ENCODE assay signal across 1 cellular context in genomic region chr9:92094655-92095054, GRCh38.
A peak's percentile ranks its signal among the peaks of the same experiment; 100 is the strongest.
TF ChIP-seq lines count a peak whose summit lies in the region.

No MANE protein-coding gene starts in this region.

TF ChIP-seq in K562, 482 proteins besides CTCF, POLR2A, EP300 and RAD21 (continued from another document and continues in another):
- no peak for TF ChIP-seq REST (CRISPR knock-in tag; IDR thresholded peaks at IDR 0.05; ENCODE audit: low read depth)
- no peak for TF ChIP-seq TCF7 (IDR thresholded peaks at IDR 0.05; ENCODE audit: borderline replicate concordance)
- no peak for TF ChIP-seq CTBP1 (IDR thresholded peaks at IDR 0.05; ENCODE audit: borderline replicate concordance)
- no peak for TF ChIP-seq NELFE (IDR thresholded peaks at IDR 0.05; ENCODE audit: insufficient read depth, insufficient read length)
- TF ChIP-seq STAT5B (CRISPR knock-in tag; IDR thresholded peaks at IDR 0.05): no peak
- TF ChIP-seq ELK3 (CRISPR knock-in tag; IDR thresholded peaks at IDR 0.05): no peak
- no peak for TF ChIP-seq SREBF1 (IDR thresholded peaks at IDR 0.05; ENCODE audit: borderline replicate concordance, low read depth, low read length)
- no peak for TF ChIP-seq PML (IDR thresholded peaks at IDR 0.05; ENCODE audit: low read length)
- TF ChIP-seq NR3C1 (CRISPR knock-in tag; IDR thresholded peaks at IDR 0.05): no peak
- no peak for TF ChIP-seq SMAD4 (CRISPR knock-in tag; conservative IDR thresholded peaks at IDR 0.05)
- no peak for TF ChIP-seq E2F6 (IDR thresholded peaks at IDR 0.05; ENCODE audit: borderline replicate concordance in 1 of 2, extremely low read depth in 1 of 2, insufficient read depth in 1 of 2, insufficient read length in 1 of 2, low read depth in 1 of 2, low read length in 1 of 2, poor library complexity in 1 of 2, severe bottlenecking in 1 of 2)
- no peak for TF ChIP-seq ESRRB (CRISPR knock-in tag; IDR thresholded peaks at IDR 0.05; ENCODE audit: borderline replicate concordance)
- TF ChIP-seq CHCHD3 (CRISPR knock-in tag; IDR thresholded peaks at IDR 0.05): no peak
- no peak for TF ChIP-seq POLR2AphosphoS2 (IDR thresholded peaks at IDR 0.05; ENCODE audit: low read length)
- no peak for TF ChIP-seq CBFB (CRISPR knock-in tag; IDR thresholded peaks at IDR 0.05)
- no peak for TF ChIP-seq ZNF785 (CRISPR knock-in tag; IDR thresholded peaks at IDR 0.05)
- no peak for TF ChIP-seq TFAM (CRISPR knock-in tag; conservative IDR thresholded peaks at IDR 0.05)
- TF ChIP-seq ZNF75A (CRISPR knock-in tag; IDR thresholded peaks at IDR 0.05): no peak
- no peak for TF ChIP-seq TARDBP (IDR thresholded peaks at IDR 0.05)
- no peak for TF ChIP-seq RAD51 (IDR thresholded peaks at IDR 0.05; ENCODE audit: borderline replicate concordance, low read depth)
- TF ChIP-seq E2F3 (CRISPR knock-in tag; IDR thresholded peaks at IDR 0.05): no peak
- TF ChIP-seq HLTF (IDR thresholded peaks at IDR 0.05): no peak
- no peak for TF ChIP-seq RBM14 (IDR thresholded peaks at IDR 0.05; ENCODE audit: borderline replicate concordance, insufficient read depth, low read depth, low read length)
- TF ChIP-seq PPARD (CRISPR knock-in tag; IDR thresholded peaks at IDR 0.05): no peak
- TF ChIP-seq MBD1 (CRISPR knock-in tag; IDR thresholded peaks at IDR 0.05): no peak
- no peak for TF ChIP-seq SFPQ (IDR thresholded peaks at IDR 0.05; ENCODE audit: low read depth, low read length)
- no peak for TF ChIP-seq CEBPG (CRISPR knock-in tag; IDR thresholded peaks at IDR 0.05)
- no peak for TF ChIP-seq CEBPG (tag; conservative IDR thresholded peaks at IDR 0.05 in 1 of 2, IDR thresholded peaks at IDR 0.05 in 1 of 2)
- TF ChIP-seq ZNF12 (CRISPR knock-in tag; IDR thresholded peaks at IDR 0.05): no peak
- no peak for TF ChIP-seq ZNF124 (CRISPR knock-in tag; IDR thresholded peaks at IDR 0.05)
- no peak for TF ChIP-seq KLF1 (tag; IDR thresholded peaks at IDR 0.05)
- TF ChIP-seq SRSF1 (IDR thresholded peaks at IDR 0.05; ENCODE audit: low read depth, low read length): no peak
- no peak for TF ChIP-seq ZBTB2 (IDR thresholded peaks at IDR 0.05)
- no peak for TF ChIP-seq CBX8 (IDR thresholded peaks at IDR 0.05; ENCODE audit: borderline replicate concordance, extremely low read depth, low read depth, low read length, poor library complexity, severe bottlenecking)
- no peak for TF ChIP-seq ZZZ3 (IDR thresholded peaks at IDR 0.05)
- no peak for TF ChIP-seq ZNF707 (CRISPR knock-in tag; conservative IDR thresholded peaks at IDR 0.05)
- TF ChIP-seq DIDO1 (tag; IDR thresholded peaks at IDR 0.05; ENCODE audit: low read depth): no peak
- no peak for TF ChIP-seq GTF2A2 (tag; IDR thresholded peaks at IDR 0.05)
- TF ChIP-seq NCOA1 (IDR thresholded peaks at IDR 0.05; ENCODE audit: low read depth): no peak
- no peak for TF ChIP-seq MCM3 (IDR thresholded peaks at IDR 0.05)
- TF ChIP-seq ADNP (tag; IDR thresholded peaks at IDR 0.05): no peak
- peak; percentile 91 for TF ChIP-seq ATF3 (IDR thresholded peaks at IDR 0.05)
- no peak for TF ChIP-seq ATF3 (CRISPR knock-in tag; conservative IDR thresholded peaks at IDR 0.05)
- TF ChIP-seq MCM7 (IDR thresholded peaks at IDR 0.05): no peak
- TF ChIP-seq ZNF121 (CRISPR knock-in tag; conservative IDR thresholded peaks at IDR 0.05): no peak
- TF ChIP-seq ZNF77 (CRISPR knock-in tag; IDR thresholded peaks at IDR 0.05): no peak
- no peak for TF ChIP-seq CREB3 (tag; conservative IDR thresholded peaks at IDR 0.05; ENCODE audit: low read depth)
- no peak for TF ChIP-seq THRB (CRISPR knock-in tag; conservative IDR thresholded peaks at IDR 0.05)
- no peak for TF ChIP-seq ZNF41 (CRISPR knock-in tag; conservative IDR thresholded peaks at IDR 0.05)
- peak; percentile 62; the same call in 1 of the 2 replicates for TF ChIP-seq JUN (IDR thresholded peaks at IDR 0.05; ENCODE audit: borderline replicate concordance, low read depth, low read length)
- TF ChIP-seq JUN (CRISPR knock-in tag; IDR thresholded peaks at IDR 0.05; ENCODE audit: borderline replicate concordance): no peak
- no peak for TF ChIP-seq GABPB1 (CRISPR knock-in tag; IDR thresholded peaks at IDR 0.05)
- no peak for TF ChIP-seq HBP1 (CRISPR knock-in tag; IDR thresholded peaks at IDR 0.05)
- TF ChIP-seq CAMTA2 (CRISPR knock-in tag; conservative IDR thresholded peaks at IDR 0.05): no peak
- TF ChIP-seq LCOR (CRISPR knock-in tag; IDR thresholded peaks at IDR 0.05): no peak
- TF ChIP-seq MXD1 (CRISPR knock-in tag; IDR thresholded peaks at IDR 0.05; ENCODE audit: borderline replicate concordance, poor library complexity, severe bottlenecking): no peak
- TF ChIP-seq U2AF1 (optimal IDR thresholded peaks at IDR 0.05; ENCODE audit: low read depth, low read length): no peak
